ENCODE assay signal across 20 cellular contexts in the genomic region with DNA sequence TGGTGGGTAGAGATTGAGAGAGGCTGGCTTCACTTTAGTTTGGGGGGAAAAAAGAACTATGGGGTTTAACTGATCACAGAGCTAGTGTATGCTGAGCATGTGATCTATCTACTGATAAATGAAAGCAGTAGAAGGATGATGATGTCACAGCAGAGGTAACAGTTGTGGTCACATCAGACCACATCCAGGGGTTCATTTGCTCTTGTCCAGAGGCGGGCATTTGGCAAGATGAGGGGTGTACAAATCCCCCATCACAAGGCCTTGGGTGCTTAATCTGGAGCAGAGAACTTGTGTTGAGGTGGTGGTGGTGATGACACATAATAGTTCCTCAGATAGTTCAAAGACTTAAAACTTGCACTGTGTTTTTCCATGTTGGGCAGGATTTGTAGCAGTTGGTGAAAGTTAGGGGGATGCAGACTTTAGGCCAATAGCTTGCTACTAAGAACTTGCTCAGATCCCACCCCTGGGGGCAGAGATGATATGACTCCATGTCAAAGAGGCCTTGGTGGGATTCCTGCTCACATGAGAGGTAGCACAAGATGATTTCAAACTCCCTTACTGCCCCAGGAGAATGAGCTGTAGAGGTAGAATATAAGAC.
DNase-seq lines count a peak whose midpoint lies in the region; ATAC-seq and TF ChIP-seq lines count a peak whose summit lies in the region.
"Had no signal": no experiment of that assay in that cellular context is flagged by ENCODE, and none has a peak within 500 bp of the region (broad histone marks: within the 10 kb centered on the region; RNA-seq: fewer than 3 reads in every experiment).

No MANE protein-coding gene starts in this region.

- intact Hi-C loops in left cardiac atrium (cut with DNase I): no loop called here
- intact Hi-C loops in left ventricle myocardium inferior (cut with micrococcal nuclease): no loop called here

- peaks cover 11% of the 10 kb centered on the region for H3K4me1 ChIP-seq in osteoblast (ENCODE audit: insufficient read depth, low read length)
- no peaks in the 10 kb centered on the region for H3K4me1 ChIP-seq in left ventricle myocardium inferior
- H3K4me1 ChIP-seq: upper lobe of right lung had no signal

- H3K27ac ChIP-seq in osteoblast (ENCODE audit: low read depth, low read length): no peak overlapping the region
- H3K27ac ChIP-seq in left ventricle myocardium inferior (replicated peaks): no peak overlapping the region
- H3K27ac ChIP-seq: A549, upper lobe of right lung had no signal

- no peaks in the 10 kb centered on the region for H3K27me3 Mint-ChIP-seq in activated CD4-positive, alpha-beta T cell treated with anti-CD3 and anti-CD28 coated beads, Interleukin-2, amount 10 ng/mL, durations not matched to agents 7 days and 5 days
- no peaks in the 10 kb centered on the region for H3K27me3 Mint-ChIP-seq in activated naive CD4-positive, alpha-beta T cell treated with anti-CD3 and anti-CD28 coated beads, Interleukin-2, amount 50 U/mL, for 24 hours

- H4K20me1 ChIP-seq in osteoblast (ENCODE audit: insufficient read depth, low read length): no peaks in the 10 kb centered on the region

- H3K4me3 ChIP-seq in Jurkat, Clone E6-1 (ENCODE audit: low read length): no peak overlapping the region
- H3K4me3 ChIP-seq in osteoblast (ENCODE audit: insufficient read depth, low read length): no peak overlapping the region
- H3K4me3 ChIP-seq in left ventricle myocardium inferior: no peak overlapping the region
- H3K4me3 ChIP-seq: A549, lung, upper lobe of right lung had no signal

- peaks cover 43% of the 10 kb centered on the region for H3K4me1 Mint-ChIP-seq in activated CD4-positive, alpha-beta T cell treated with anti-CD3 and anti-CD28 coated beads, Interleukin-2, amount 10 ng/mL, durations not matched to agents 7 days and 5 days
- peaks cover 22% of the 10 kb centered on the region for H3K4me1 Mint-ChIP-seq in activated naive CD4-positive, alpha-beta T cell treated with anti-CD3 and anti-CD28 coated beads, Interleukin-2, amount 50 U/mL, for 24 hours

- H3K9me3 Mint-ChIP-seq in activated CD4-positive, alpha-beta T cell treated with anti-CD3 and anti-CD28 coated beads, Interleukin-2, amount 10 ng/mL, durations not matched to agents 7 days and 5 days: peaks cover 8% of the 10 kb centered on the region
- H3K9me3 Mint-ChIP-seq in activated naive CD4-positive, alpha-beta T cell treated with anti-CD3 and anti-CD28 coated beads, Interleukin-2, amount 50 U/mL, for 24 hours: no peaks in the 10 kb centered on the region
- H3K9me3 Mint-ChIP-seq: H9 had no signal

- TF ChIP-seq CTCF in osteoblast (IDR thresholded peaks at IDR 0.05; ENCODE audit: extremely low read depth, low read depth, low read length): no peak
- TF ChIP-seq CTCF in left ventricle myocardium inferior (IDR thresholded peaks at IDR 0.05; ENCODE audit: borderline replicate concordance): no peak

- H3K79me2 ChIP-seq in osteoblast (ENCODE audit: insufficient read depth, low read length): no peaks in the 10 kb centered on the region

- peak overlapping the region; percentile 0 for H3K27ac Mint-ChIP-seq in activated CD4-positive, alpha-beta T cell treated with anti-CD3 and anti-CD28 coated beads, Interleukin-2, amount 10 ng/mL, durations not matched to agents 7 days and 5 days
- peak overlapping the region; percentile 25 for H3K27ac Mint-ChIP-seq in activated naive CD4-positive, alpha-beta T cell treated with anti-CD3 and anti-CD28 coated beads, Interleukin-2, amount 50 U/mL, for 24 hours
- H3K27ac Mint-ChIP-seq: H9, progenitor cell of endocrine pancreas had no signal

- H2AFZ ChIP-seq in osteoblast (ENCODE audit: low read length): no peak overlapping the region

- H3K36me3 Mint-ChIP-seq in activated CD4-positive, alpha-beta T cell treated with anti-CD3 and anti-CD28 coated beads, Interleukin-2, amount 10 ng/mL, durations not matched to agents 7 days and 5 days (ENCODE audit: low read depth): peaks cover 6% of the 10 kb centered on the region
- no peaks in the 10 kb centered on the region for H3K36me3 Mint-ChIP-seq in activated naive CD4-positive, alpha-beta T cell treated with anti-CD3 and anti-CD28 coated beads, Interleukin-2, amount 50 U/mL, for 24 hours

- DNase-seq in activated CD4-positive, alpha-beta T cell treated with anti-CD3 and anti-CD28 coated beads, Interleukin-2, amount 10 ng/mL, durations not matched to agents 7 days and 5 days: peak; percentile 32
- DNase-seq in activated CD4-positive, alpha-beta T cell treated with anti-CD3 and anti-CD28 coated beads, Interleukin-2, amount 50 U/mL, for 48 hours: no peak
- peak; percentile 74 for DNase-seq in Jurkat, Clone E6-1 (ENCODE audit: low read depth, low spot score)
- DNase-seq in osteoblast (ENCODE audit: insufficient read length, low spot score, missing footprints): peak; percentile 46
- DNase-seq in left cardiac atrium: no peak
- no peak for DNase-seq in left ventricle myocardium inferior
- DNase-seq: activated CD4-positive, CD25-positive, alpha-beta regulatory T cell treated with anti-CD3 and anti-CD28 coated beads, Interleukin-2, amount 50 U/mL, for 72 hours; dermis blood vessel endothelial cell; H9; NCI-H187; NCI-H510A; Right ventricle myocardium superior; stimulated activated naive CD4-positive, alpha-beta T cell treated with Interleukin-2 at 50 U/mL for 16 hours; upper lobe of right lung had no signal

- H3K4me3 Mint-ChIP-seq in activated CD4-positive, alpha-beta T cell treated with anti-CD3 and anti-CD28 coated beads, Interleukin-2, amount 10 ng/mL, durations not matched to agents 7 days and 5 days: no peak overlapping the region
- H3K4me3 Mint-ChIP-seq in activated naive CD4-positive, alpha-beta T cell treated with anti-CD3 and anti-CD28 coated beads, Interleukin-2, amount 50 U/mL, for 24 hours: no peak overlapping the region
- H3K4me3 Mint-ChIP-seq: H9; naive thymus-derived CD8-positive, alpha-beta T cell had no signal

- H3K9me3 ChIP-seq in osteoblast (ENCODE audit: low read depth, low read length) (no peaks in the 10 kb centered on the region), left ventricle myocardium inferior (replicated peaks) (no peaks in the 10 kb centered on the region)
- H3K9me3 ChIP-seq: A549, upper lobe of right lung had no signal

- CTCF ChIA-PET in activated CD4-positive, alpha-beta T cell treated with anti-CD3 and anti-CD28 coated beads, Interleukin-2, amount 10 ng/mL, durations not matched to agents 7 days and 5 days (lab: Charles Lee): interaction anchor here (1.0 to 2.1 kb wide), 3 partner anchors 8 to 30 kb away, joined by 4 to 9 read pairs (median 7); no protein-coding TSS in a partner anchor

- H3K27me3 ChIP-seq in osteoblast (ENCODE audit: insufficient read depth, low read length): no peaks in the 10 kb centered on the region
- peaks cover 15% of the 10 kb centered on the region for H3K27me3 ChIP-seq in left ventricle myocardium inferior (ENCODE audit: low read depth)
- H3K27me3 ChIP-seq: upper lobe of right lung had no signal

- no peak overlapping the region for H3K4me2 ChIP-seq in osteoblast (ENCODE audit: insufficient read depth, low read length)
- H3K4me2 ChIP-seq: A549 had no signal

- H3K36me3 ChIP-seq in osteoblast (ENCODE audit: insufficient read depth, low read length): no peaks in the 10 kb centered on the region
- no peaks in the 10 kb centered on the region for H3K36me3 ChIP-seq in left ventricle myocardium inferior
- H3K36me3 ChIP-seq: upper lobe of right lung had no signal

- POLR2A ChIA-PET in activated CD4-positive, alpha-beta T cell treated with anti-CD3 and anti-CD28 coated beads, Interleukin-2, amount 10 ng/mL, durations not matched to agents 7 days and 5 days (lab: Charles Lee): no interaction called here

- no peak for ATAC-seq in left cardiac atrium
- no peak for ATAC-seq in GM21447 (IDR thresholded peaks at IDR 0.05; ENCODE audit: unreplicated experiment)
- ATAC-seq: A549, upper lobe of right lung had no signal

Comparison
In these comparisons a context has a peak if more than half of its experiments do, and no peak if none do; other contexts are left out.
1. DNase-seq: peak in activated CD4-positive, alpha-beta T cell treated with anti-CD3 and anti-CD28 coated beads, Interleukin-2, amount 10 ng/mL, durations not matched to agents 7 days and 5 days (single experiment), Jurkat, Clone E6-1 (single experiment) and osteoblast (single experiment); none in activated CD4-positive, alpha-beta T cell treated with anti-CD3 and anti-CD28 coated beads, Interleukin-2, amount 50 U/mL, for 48 hours (0 of 2), left cardiac atrium (single experiment) and left ventricle myocardium inferior (single experiment).